In the genomic region with DNA sequence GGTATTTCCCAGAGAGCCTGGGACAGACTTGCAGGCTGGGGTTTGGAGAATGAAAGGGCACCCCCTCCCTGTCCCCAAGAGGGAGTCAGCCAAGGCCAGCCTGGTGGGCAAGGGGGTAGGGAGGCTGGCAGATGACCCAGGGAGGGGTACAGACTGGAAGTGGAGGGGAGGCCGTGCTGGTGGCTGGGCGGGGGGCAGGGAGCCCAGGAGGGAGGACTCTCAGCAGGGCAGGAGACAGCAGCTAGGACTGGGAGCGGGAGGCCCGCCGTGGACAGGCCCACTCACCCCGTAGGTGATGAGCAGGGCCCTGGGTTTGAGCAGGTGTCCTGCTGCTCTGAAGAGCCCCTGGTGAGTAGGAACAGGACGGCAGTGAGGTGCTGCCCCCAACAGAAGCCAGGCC, we compare ENCODE assay signal across 8 cellular contexts. TPM values are rescaled to one million over a fixed set of nuclear protein-coding genes. Genes with fewer than 3 reads are reported as not detected.
DNase-seq lines count a peak whose midpoint lies in the region; ATAC-seq and TF ChIP-seq lines count a peak whose summit lies in the region.

No MANE protein-coding gene starts in this region.

- H3K36me3 Mint-ChIP-seq in Caco-2 (ENCODE audit: insufficient read depth, unreplicated experiment) = peaks cover 21% of the 10 kb centered on the region
- H3K36me3 Mint-ChIP-seq in central memory CD8-positive, alpha-beta T cell (ENCODE audit: insufficient read depth) = peaks cover 20% of the 10 kb centered on the region

- intact Hi-C loops in Caco-2 (cut with micrococcal nuclease; ENCODE audit: unreplicated experiment) = no loop called here

- peak overlapping the region; percentile 73 for H3K4me3 ChIP-seq in Caco-2 (ENCODE audit: low read depth, low read length)
- peak overlapping the region; percentile 90 for H3K4me3 ChIP-seq in Loucy (ENCODE audit: low read length, poor library complexity, severe bottlenecking)
- H3K4me3 ChIP-seq in neuron (ENCODE audit: low read length) = peak overlapping the region; percentile 74

- TF ChIP-seq CTCF in Caco-2 (IDR thresholded peaks at IDR 0.05; ENCODE audit: insufficient read depth in 1 of 2, low read depth in 1 of 2, low read length in 1 of 2, severe bottlenecking in 1 of 2, unreplicated experiment in 1 of 2) (no peak), Loucy (conservative IDR thresholded peaks at IDR 0.05; ENCODE audit: low read length) (no peak)

- peaks cover 14% of the 10 kb centered on the region for H3K79me2 ChIP-seq in Loucy (ENCODE audit: insufficient read depth, low read length)

- no peak for DNase-seq in Caco-2
- DNase-seq in central memory CD8-positive, alpha-beta T cell (ENCODE audit: low spot score in 2 of 2) = no peak
- DNase-seq in NCI-H2196 (lab: John Stamatoyannopoulos, UW; ENCODE audit: unreplicated experiment) = no peak
- DNase-seq in cerebellum (ENCODE audit: low spot score) = no peak

- H3F3A ChIP-seq in Loucy (ENCODE audit: low read depth) = no peaks in the 10 kb centered on the region

- H3K4me3 Mint-ChIP-seq in Caco-2 (ENCODE audit: unreplicated experiment) = peak overlapping the region; percentile 93
- H3K4me3 Mint-ChIP-seq in central memory CD8-positive, alpha-beta T cell = peak overlapping the region; percentile 98

- no peak for ATAC-seq in central memory CD8-positive, alpha-beta T cell (replicated peaks; ENCODE audit: extremely low read depth, poor library complexity, severe bottlenecking)
- ATAC-seq in HG02970 (IDR thresholded peaks at IDR 0.05; ENCODE audit: low FRiP score, unreplicated experiment) (no peak), HG02973 (IDR thresholded peaks at IDR 0.05; ENCODE audit: unreplicated experiment) (no peak)

- H3K4me1 Mint-ChIP-seq in Caco-2 (ENCODE audit: low read depth, unreplicated experiment) = no peaks in the 10 kb centered on the region
- H3K4me1 Mint-ChIP-seq in central memory CD8-positive, alpha-beta T cell = peaks cover 8% of the 10 kb centered on the region

- H3K9me3 ChIP-seq in Caco-2 = no peaks in the 10 kb centered on the region
- no peaks in the 10 kb centered on the region for H3K9me3 ChIP-seq in Loucy (ENCODE audit: insufficient read depth, low read depth, low read length)
- no peaks in the 10 kb centered on the region for H3K9me3 ChIP-seq in neuron (ENCODE audit: low read length)

- H2AFZ ChIP-seq in Loucy (ENCODE audit: low read length) (no peak overlapping the region), neuron (ENCODE audit: low read depth, low read length) (no peak overlapping the region)

- no peaks in the 10 kb centered on the region for H4K20me1 ChIP-seq in Loucy (ENCODE audit: insufficient read depth, low read length, poor library complexity, severe bottlenecking)

- peaks cover 10% of the 10 kb centered on the region for H3K4me1 ChIP-seq in Caco-2
- H3K4me1 ChIP-seq in Loucy (ENCODE audit: insufficient read depth, low read length, poor library complexity, severe bottlenecking) = no peaks in the 10 kb centered on the region
- peaks cover 45% of the 10 kb centered on the region for H3K4me1 ChIP-seq in neuron (ENCODE audit: insufficient read depth, low read length)

- BruUV-seq in Caco-2 (replicated peaks; lab: Mats Ljungman, UMichigan) = no TSS peak

- CTCF ChIA-PET in Caco-2 (lab: Charles Lee) = no interaction called here

- peak overlapping the region; percentile 83 for H3K9ac ChIP-seq in Loucy (ENCODE audit: low read depth, low read length, poor library complexity, severe bottlenecking)

- H3K27ac Mint-ChIP-seq in Caco-2 (ENCODE audit: unreplicated experiment) = no peak overlapping the region
- no peak overlapping the region for H3K27ac Mint-ChIP-seq in central memory CD8-positive, alpha-beta T cell (ENCODE audit: low read depth)

- H3K27me3 ChIP-seq in Caco-2 (replicated peaks; ENCODE audit: control insufficient read depth, insufficient read depth, low read length) (no peaks in the 10 kb centered on the region), Loucy (ENCODE audit: insufficient read depth, low read length, poor library complexity, severe bottlenecking) (no peaks in the 10 kb centered on the region), neuron (ENCODE audit: insufficient read depth, low read length) (no peaks in the 10 kb centered on the region)

- no peaks in the 10 kb centered on the region for H3K9me3 Mint-ChIP-seq in Caco-2 (ENCODE audit: unreplicated experiment)
- H3K9me3 Mint-ChIP-seq in central memory CD8-positive, alpha-beta T cell = no peaks in the 10 kb centered on the region

- H3K9me2 ChIP-seq in Loucy (replicated peaks; ENCODE audit: low read depth, low read length) = no peaks in the 10 kb centered on the region

- POLR2A ChIA-PET in Caco-2 (lab: Charles Lee) = no interaction called here

- no peaks in the 10 kb centered on the region for H3K27me3 Mint-ChIP-seq in Caco-2 (ENCODE audit: insufficient read depth, unreplicated experiment)
- no peaks in the 10 kb centered on the region for H3K27me3 Mint-ChIP-seq in central memory CD8-positive, alpha-beta T cell

- H3K4me2 ChIP-seq in Loucy (ENCODE audit: low read depth, low read length, poor library complexity, severe bottlenecking) = peak overlapping the region; percentile 94

- H3K36me3 ChIP-seq in Caco-2 (ENCODE audit: control insufficient read depth, insufficient read depth, low read length) (no peaks in the 10 kb centered on the region), Loucy (ENCODE audit: insufficient read depth, low read length) (no peaks in the 10 kb centered on the region), neuron (ENCODE audit: insufficient read depth, low read length) (peaks cover 17% of the 10 kb centered on the region)

RNA-seq across cellular contexts. Expression of a gene that starts 1.1 kb away (rescaled TPM):
- total RNA-seq in Caco-2 (2022) (67.1 and 67.4 TPM in 2 replicates), cerebellum (23.8 TPM)

RNA-seq across cellular contexts. Expression of a gene that starts 4.2 kb away (rescaled TPM):
- total RNA-seq in Caco-2 (2022) = 0.39 and 0.54 TPM in 2 replicates
- 0.54 TPM for total RNA-seq in cerebellum

RNA-seq across cellular contexts. Expression of a gene that starts 6.6 kb away (rescaled TPM):
- total RNA-seq in Caco-2 (2022) (33.0 and 40.7 TPM in 2 replicates), cerebellum (6.0 TPM)

RNA-seq across cellular contexts. Expression of a gene that starts 14.2 kb away (rescaled TPM):
- total RNA-seq in Caco-2 (2022) (57.8 and 60.9 TPM in 2 replicates), cerebellum (23.7 TPM)

RNA-seq across cellular contexts. Expression of a gene that starts 32.9 kb away (rescaled TPM):
- total RNA-seq in Caco-2 (2022) = 96.7 and 106 TPM in 2 replicates
- total RNA-seq in cerebellum = 34.8 TPM
